1 cellular context compared by ENCODE assay signal in genomic region chr19:45862564-45863334, GRCh38.
TF ChIP-seq lines count a peak whose summit lies in the region.

Gene SYMPK (minus strand): TSS chr19:45863147. CDS start chr19:45854495, 8,652 bp downstream.

TF ChIP-seq in K562, 482 proteins besides CTCF, POLR2A, EP300 and RAD21 (continued from another document):
- TF ChIP-seq NEUROD1 (IDR thresholded peaks at IDR 0.05; ENCODE audit: borderline replicate concordance, low read depth, low read length, partially characterized antibody), result no peak
- no peak for TF ChIP-seq ZNF561 (CRISPR knock-in tag; conservative IDR thresholded peaks at IDR 0.05)
- TF ChIP-seq, protein P1, sequence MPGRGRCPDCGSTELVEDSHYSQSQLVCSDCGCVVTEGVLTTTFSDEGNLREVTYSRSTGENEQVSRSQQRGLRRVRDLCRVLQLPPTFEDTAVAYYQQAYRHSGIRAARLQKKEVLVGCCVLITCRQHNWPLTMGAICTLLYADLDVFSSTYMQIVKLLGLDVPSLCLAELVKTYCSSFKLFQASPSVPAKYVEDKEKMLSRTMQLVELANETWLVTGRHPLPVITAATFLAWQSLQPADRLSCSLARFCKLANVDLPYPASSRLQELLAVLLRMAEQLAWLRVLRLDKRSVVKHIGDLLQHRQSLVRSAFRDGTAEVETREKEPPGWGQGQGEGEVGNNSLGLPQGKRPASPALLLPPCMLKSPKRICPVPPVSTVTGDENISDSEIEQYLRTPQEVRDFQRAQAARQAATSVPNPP (IDR thresholded peaks at IDR 0.05; ENCODE audit: borderline replicate concordance, insufficient read depth, insufficient read length), result no peak
- TF ChIP-seq, protein P2, sequence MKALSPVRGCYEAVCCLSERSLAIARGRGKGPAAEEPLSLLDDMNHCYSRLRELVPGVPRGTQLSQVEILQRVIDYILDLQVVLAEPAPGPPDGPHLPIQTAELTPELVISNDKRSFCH (CRISPR knock-in tag; IDR thresholded peaks at IDR 0.05), result no peak
- TF ChIP-seq, protein P2 (tag; IDR thresholded peaks at IDR 0.05), result no peak
- TF ChIP-seq PYGO2 (tag; IDR thresholded peaks at IDR 0.05), result no peak
- TF ChIP-seq, protein P3, sequence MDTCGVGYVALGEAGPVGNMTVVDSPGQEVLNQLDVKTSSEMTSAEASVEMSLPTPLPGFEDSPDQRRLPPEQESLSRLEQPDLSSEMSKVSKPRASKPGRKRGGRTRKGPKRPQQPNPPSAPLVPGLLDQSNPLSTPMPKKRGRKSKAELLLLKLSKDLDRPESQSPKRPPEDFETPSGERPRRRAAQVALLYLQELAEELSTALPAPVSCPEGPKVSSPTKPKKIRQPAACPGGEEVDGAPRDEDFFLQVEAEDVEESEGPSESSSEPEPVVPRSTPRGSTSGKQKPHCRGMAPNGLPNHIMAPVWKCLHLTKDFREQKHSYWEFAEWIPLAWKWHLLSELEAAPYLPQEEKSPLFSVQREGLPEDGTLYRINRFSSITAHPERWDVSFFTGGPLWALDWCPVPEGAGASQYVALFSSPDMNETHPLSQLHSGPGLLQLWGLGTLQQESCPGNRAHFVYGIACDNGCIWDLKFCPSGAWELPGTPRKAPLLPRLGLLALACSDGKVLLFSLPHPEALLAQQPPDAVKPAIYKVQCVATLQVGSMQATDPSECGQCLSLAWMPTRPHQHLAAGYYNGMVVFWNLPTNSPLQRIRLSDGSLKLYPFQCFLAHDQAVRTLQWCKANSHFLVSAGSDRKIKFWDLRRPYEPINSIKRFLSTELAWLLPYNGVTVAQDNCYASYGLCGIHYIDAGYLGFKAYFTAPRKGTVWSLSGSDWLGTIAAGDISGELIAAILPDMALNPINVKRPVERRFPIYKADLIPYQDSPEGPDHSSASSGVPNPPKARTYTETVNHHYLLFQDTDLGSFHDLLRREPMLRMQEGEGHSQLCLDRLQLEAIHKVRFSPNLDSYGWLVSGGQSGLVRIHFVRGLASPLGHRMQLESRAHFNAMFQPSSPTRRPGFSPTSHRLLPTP (IDR thresholded peaks at IDR 0.05; ENCODE audit: borderline replicate concordance, extremely low read depth, insufficient read length), result no peak
- peak; percentile 93 for TF ChIP-seq RBFOX2 (IDR thresholded peaks at IDR 0.05; ENCODE audit: low read depth, low read length)
- TF ChIP-seq HCFC1 (IDR thresholded peaks at IDR 0.05; ENCODE audit: low read depth, low read length), result peak; percentile 99
- TF ChIP-seq CREB5 (CRISPR knock-in tag; IDR thresholded peaks at IDR 0.05), result no peak
- TF ChIP-seq JUNB (CRISPR knock-in tag; conservative IDR thresholded peaks at IDR 0.05), result no peak
- no peak for TF ChIP-seq CBFA2T3 (IDR thresholded peaks at IDR 0.05)
- TF ChIP-seq POLR2AphosphoS2 (IDR thresholded peaks at IDR 0.05; ENCODE audit: low read length), result no peak
- TF ChIP-seq ZBED1 (IDR thresholded peaks at IDR 0.05), result no peak
- peak; percentile 99 for TF ChIP-seq ETS1 (conservative IDR thresholded peaks at IDR 0.05; ENCODE audit: control insufficient read depth, low read depth, low read length)
- TF ChIP-seq EWSR1 (IDR thresholded peaks at IDR 0.05; ENCODE audit: borderline replicate concordance, low read depth, partially characterized antibody), result no peak
- no peak for TF ChIP-seq IFI16 (CRISPR knock-in tag; IDR thresholded peaks at IDR 0.05)
- TF ChIP-seq ZNF79 (CRISPR knock-in tag; IDR thresholded peaks at IDR 0.05; ENCODE audit: low read depth), result no peak
- no peak for TF ChIP-seq NFYB (IDR thresholded peaks at IDR 0.05; ENCODE audit: extremely low read depth, insufficient read length)
- TF ChIP-seq RBM34 (IDR thresholded peaks at IDR 0.05; ENCODE audit: borderline replicate concordance, insufficient read depth, low read length), result no peak
- TF ChIP-seq ZFP91 (CRISPR knock-in tag; IDR thresholded peaks at IDR 0.05), result no peak
- TF ChIP-seq SREBF1 (IDR thresholded peaks at IDR 0.05; ENCODE audit: borderline replicate concordance, low read depth, low read length), result peak; percentile 69; the same call in 1 of the 2 replicates
- TF ChIP-seq NR4A1 (CRISPR knock-in tag; IDR thresholded peaks at IDR 0.05), result no peak
- TF ChIP-seq NR4A1 (tag; IDR thresholded peaks at IDR 0.05), result no peak
- TF ChIP-seq ZFX (CRISPR knock-in tag; IDR thresholded peaks at IDR 0.05), result peak; percentile 53
- no peak for TF ChIP-seq MBD1 (CRISPR knock-in tag; IDR thresholded peaks at IDR 0.05)
- TF ChIP-seq NCOA1 (IDR thresholded peaks at IDR 0.05; ENCODE audit: low read depth), result no peak
- TF ChIP-seq XRCC5 (IDR thresholded peaks at IDR 0.05; ENCODE audit: low read depth, low read length), result no peak
- TF ChIP-seq ZNF165 (CRISPR knock-in tag; IDR thresholded peaks at IDR 0.05; ENCODE audit: borderline replicate concordance), result no peak
- no peak for TF ChIP-seq TEAD2 (tag; IDR thresholded peaks at IDR 0.05)
- TF ChIP-seq DDX20 (tag; IDR thresholded peaks at IDR 0.05; ENCODE audit: low read depth), result no peak
- no peak for TF ChIP-seq KDM2B (CRISPR knock-in tag; IDR thresholded peaks at IDR 0.05)
- TF ChIP-seq FOXJ3 (CRISPR knock-in tag; IDR thresholded peaks at IDR 0.05), result no peak
- no peak for TF ChIP-seq HNRNPUL1 (IDR thresholded peaks at IDR 0.05; ENCODE audit: low read length)
- no peak for TF ChIP-seq ZNF217 (CRISPR knock-in tag; IDR thresholded peaks at IDR 0.05)
- TF ChIP-seq MECOM (CRISPR knock-in tag; IDR thresholded peaks at IDR 0.05), result 0 out of 2 replicates have a peak, but pooled peaks have one; percentile 49
- TF ChIP-seq, protein P4, sequence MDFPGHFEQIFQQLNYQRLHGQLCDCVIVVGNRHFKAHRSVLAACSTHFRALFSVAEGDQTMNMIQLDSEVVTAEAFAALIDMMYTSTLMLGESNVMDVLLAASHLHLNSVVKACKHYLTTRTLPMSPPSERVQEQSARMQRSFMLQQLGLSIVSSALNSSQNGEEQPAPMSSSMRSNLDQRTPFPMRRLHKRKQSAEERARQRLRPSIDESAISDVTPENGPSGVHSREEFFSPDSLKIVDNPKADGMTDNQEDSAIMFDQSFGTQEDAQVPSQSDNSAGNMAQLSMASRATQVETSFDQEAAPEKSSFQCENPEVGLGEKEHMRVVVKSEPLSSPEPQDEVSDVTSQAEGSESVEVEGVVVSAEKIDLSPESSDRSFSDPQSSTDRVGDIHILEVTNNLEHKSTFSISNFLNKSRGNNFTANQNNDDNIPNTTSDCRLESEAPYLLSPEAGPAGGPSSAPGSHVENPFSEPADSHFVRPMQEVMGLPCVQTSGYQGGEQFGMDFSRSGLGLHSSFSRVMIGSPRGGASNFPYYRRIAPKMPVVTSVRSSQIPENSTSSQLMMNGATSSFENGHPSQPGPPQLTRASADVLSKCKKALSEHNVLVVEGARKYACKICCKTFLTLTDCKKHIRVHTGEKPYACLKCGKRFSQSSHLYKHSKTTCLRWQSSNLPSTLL (IDR thresholded peaks at IDR 0.05), result no peak
- TF ChIP-seq ZNF197 (CRISPR knock-in tag; IDR thresholded peaks at IDR 0.05; ENCODE audit: low read depth), result 0 out of 2 replicates have a peak, but pooled peaks have one; percentile 89
